In genomic region chr15:95825672-95826387, GRCh38 we compare ENCODE assay signal across 22 cellular contexts.
A peak's percentile ranks its signal among the peaks of the same experiment; 100 is the strongest.
DNase-seq lines count a peak whose midpoint lies in the region; ATAC-seq lines count a peak whose summit lies in the region.
"Had no signal": no experiment of that assay in that cellular context is flagged by ENCODE, and none has a peak within 500 bp of the region (broad histone marks: within the 10 kb centered on the region; RNA-seq: fewer than 3 reads in every experiment).

No MANE protein-coding gene starts in this region.

- ATAC-seq in left ventricle myocardium superior: peak; percentile 12
- ATAC-seq: activated CD8-positive, alpha-beta T cell treated with anti-CD3 and anti-CD28 coated beads for 36 hours; natural killer cell treated with Interleukin-12 subunit alpha and Interleukin-12 subunit beta and Interleukin-15 and Interleukin-18, amount 100 ng/mL, for 72 hours; Panc1; SK-N-SH treated with all-trans-retinoic acid at 6 μM for 48 hours; stimulated activated memory B cell treated with anti-CD40 and anti-IgM and Interleukin-4, amounts not matched to agents 10 μg/mL and 1 μg/mL and 100 μg/mL, for 72 hours had no signal

- DNase-seq in left ventricle myocardium superior: no peak
- DNase-seq in cardiac septum (ENCODE audit: low spot score): no peak
- DNase-seq in NCI-H2196 treated with DMSO at 0.1 percent for 48 hours (lab: John Stamatoyannopoulos, UW; ENCODE audit: unreplicated experiment): peak; percentile 35
- DNase-seq in cerebellar cortex (ENCODE audit: low spot score): peak; percentile 83
- peak; percentile 35 for DNase-seq in renal cortical epithelial cell (ENCODE audit: low read depth)
- no peak for DNase-seq in RPMI8226
- DNase-seq in stimulated activated naive CD4-positive, alpha-beta T cell (lab: John Stamatoyannopoulos, UW): no peak
- no peak for DNase-seq in GF-D8 (lab: John Stamatoyannopoulos, UW)
- DNase-seq: activated B cell treated with CpG ODN at 0.5 μM for 24 hours; activated CD8-positive, alpha-beta T cell treated with anti-CD3 and anti-CD28 coated beads for 36 hours; activated T-cell treated with anti-CD3 and anti-CD28 coated beads, Interleukin-2, amount 50 U/mL, for 1 hour; Caco-2; central memory CD4-positive, alpha-beta T cell; midbrain; NCI-H1694; NCI-H774; posterior cingulate gyrus; stimulated activated CD4-positive, alpha-beta T cell treated with anti-CD3 and anti-CD28 coated beads, Interleukin-1b, Interleukin-23, amount 100 ng/mL, for 48 hours had no signal

- intact Hi-C loops in left ventricle myocardium superior (cut with micrococcal nuclease): no loop called here
- intact Hi-C loops in cardiac septum (cut with DNase I): no loop called here

Comparison
In these comparisons a context has a peak if more than half of its experiments do, and no peak if none do; other contexts are left out.
1. DNase-seq: peak in NCI-H2196 treated with DMSO at 0.1 percent for 48 hours (single experiment), cerebellar cortex (single experiment) and renal cortical epithelial cell (single experiment); none in left ventricle myocardium superior (single experiment), cardiac septum (single experiment), RPMI8226 (single experiment), stimulated activated naive CD4-positive, alpha-beta T cell (0 of 6) and GF-D8 (single experiment).